15 cellular contexts compared by ENCODE assay signal in genomic region chr19:18475004-18475453, GRCh38. TPM values are rescaled to one million over a fixed set of nuclear protein-coding genes. Genes with fewer than 3 reads are reported as not detected.
A peak's percentile ranks its signal among the peaks of the same experiment; 100 is the strongest.
DNase-seq lines count a peak whose midpoint lies in the region; ATAC-seq and TF ChIP-seq lines count a peak whose summit lies in the region.
"Had no signal": no experiment of that assay in that cellular context is flagged by ENCODE, and none has a peak within 500 bp of the region (broad histone marks: within the 10 kb centered on the region; RNA-seq: fewer than 3 reads in every experiment).

No MANE protein-coding gene starts in this region.

- peaks cover 0 to 36% (median 21%) of the 10 kb centered on the region in 6 donors for H3K36me3 ChIP-seq in spleen

- peaks cover 32 to 99% (median 78%) of the 10 kb centered on the region in 6 donors for H3K4me1 ChIP-seq in spleen

- H3K27ac ChIP-seq in spleen = peak overlapping the region in 6 of 8 donors; percentile 14 to 91 (median 56)
- H3K27ac ChIP-seq: 22Rv1 had no signal

- peak overlapping the region in 2 of 3 donors; percentile 42 to 45 for H3K4me3 Mint-ChIP-seq in T-cell

- POLR2A ChIA-PET in T-cell (lab: Charles Lee) = interaction anchor here in 1 of 2 donors (0.6 to 1.8 kb wide), 5 partner anchors 21 to 368 kb away, joined by 3 to 11 read pairs (median 4); no protein-coding TSS in a partner anchor

- peak overlapping the region; percentile 70 to 95 for H3K27ac Mint-ChIP-seq in T-cell

- DNase-seq in activated CD4-positive, CD25-positive, alpha-beta regulatory T cell treated with anti-CD3 and anti-CD28 coated beads, Interleukin-2, amount 50 U/mL, for 72 hours = no peak
- DNase-seq in T-cell = peak in 5 of 34 experiments; percentile 17 to 42 (median 29)
- peak; percentile 26 for DNase-seq in effector CD4-positive, alpha-beta T cell
- DNase-seq in spleen = no peak
- no peak for DNase-seq in C1 segment of cervical spinal cord (lab: John Stamatoyannopoulos, UW)
- DNase-seq in NCI-H1417 (lab: John Stamatoyannopoulos, UW) = no peak
- DNase-seq: activated CD4-positive, alpha-beta T cell treated with anti-CD3 and anti-CD28 coated beads, Interleukin-2, amount 50 U/mL, for 4 hours; heart right ventricle; MV-4-11; NCI-H774; posterior cingulate gyrus; RPMI8226 had no signal

- peaks cover 47 to 77% (median 66%) of the 10 kb centered on the region in 3 donors for H3K4me1 Mint-ChIP-seq in T-cell

- WGBS in spleen, 5 donors = 72 to 77% (median 73%) methylated on average over 5 of the region's 5 CpGs

- no peak for TF ChIP-seq CTCF in spleen (IDR thresholded peaks at IDR 0.05 in 8 of 11, conservative IDR thresholded peaks at IDR 0.05 in 3 of 11)

- peak; percentile 39 to 62 for ATAC-seq in activated CD4-positive, CD25-positive, alpha-beta regulatory T cell treated with anti-CD3 and anti-CD28 coated beads, Interleukin-2, amount 50 U/mL, for 24 hours
- ATAC-seq in T-cell (replicated peaks in 1 of 4) (peak; percentile 38 to 75 (median 64)), HG03159 (IDR thresholded peaks at IDR 0.05; ENCODE audit: unreplicated experiment) (no peak)
- ATAC-seq: heart right ventricle had no signal

- no peak for TF ChIP-seq POLR2A in spleen (IDR thresholded peaks at IDR 0.05)

- intact Hi-C loops in spleen (cut with DNase I; ENCODE audit: low total_unique reads) = no loop called here

- no peaks in the 10 kb centered on the region for H3K9me3 Mint-ChIP-seq in T-cell

- CTCF ChIA-PET in T-cell (lab: Charles Lee) = interaction anchor here in 1 of 2 donors (0.6 to 1.2 kb wide), 5 partner anchors 21 to 372 kb away, joined by 3 to 5 read pairs (median 3); partner anchors contain the start of gene KXD1

- H3K4me3 ChIP-seq in spleen = no peak overlapping the region
- H3K4me3 ChIP-seq: heart right ventricle had no signal

- H3K27me3 ChIP-seq in spleen (replicated peaks in 1 of 7) = no peaks in the 10 kb centered on the region
- H3K27me3 ChIP-seq: heart right ventricle had no signal

- no peaks in the 10 kb centered on the region for H3K9me3 ChIP-seq in spleen
- H3K9me3 ChIP-seq: heart right ventricle had no signal

- H3K27me3 Mint-ChIP-seq in T-cell = no peaks in the 10 kb centered on the region

- H3K36me3 Mint-ChIP-seq in T-cell = no peaks in the 10 kb centered on the region

RNA-seq across cellular contexts. Expression of gene ISYNA1, which starts 37.1 kb away (rescaled TPM):
- 10 to 100 TPM; 38.3 to 59.8 (median 55.0) TPM for total RNA-seq in T-cell
- 10 to 100 TPM; 37.5 to 82.3 (median 44.4) TPM for total RNA-seq in spleen
- polyA plus RNA-seq in spleen = 10 to 100 TPM; 31.7 to 58.2 (median 49.0) TPM

RNA-seq across cellular contexts. Expression of gene ELL, which starts 46.8 kb away (rescaled TPM):
- total RNA-seq in T-cell = 10 to 100 TPM; 27.2 to 46.4 (median 33.4) TPM
- 10 to 100 TPM; 23.0 to 44.8 (median 32.1) TPM for total RNA-seq in spleen
- polyA plus RNA-seq in spleen = 10 to 100 TPM in 1 of 3 donors, 1 to 10 TPM in 2; 4.5 to 14.2 (median 7.9) TPM

RNA-seq across cellular contexts. Expression of gene SSBP4, which starts 55.8 kb away (rescaled TPM):
- total RNA-seq in T-cell (100 to 1,000 TPM in 4 of 5 donors, 10 to 100 TPM in 1; 71.3 to 127 (median 102) TPM), spleen (100 to 1,000 TPM in 1 of 7 donors, 10 to 100 TPM in 6; 56.3 to 103 (median 82.4) TPM)
- polyA plus RNA-seq in spleen = 100 to 1,000 TPM in 1 of 3 donors, 10 to 100 TPM in 2; 80.6 to 143 (median 94.9) TPM
